8 cellular contexts compared by ENCODE assay signal in the genomic region with DNA sequence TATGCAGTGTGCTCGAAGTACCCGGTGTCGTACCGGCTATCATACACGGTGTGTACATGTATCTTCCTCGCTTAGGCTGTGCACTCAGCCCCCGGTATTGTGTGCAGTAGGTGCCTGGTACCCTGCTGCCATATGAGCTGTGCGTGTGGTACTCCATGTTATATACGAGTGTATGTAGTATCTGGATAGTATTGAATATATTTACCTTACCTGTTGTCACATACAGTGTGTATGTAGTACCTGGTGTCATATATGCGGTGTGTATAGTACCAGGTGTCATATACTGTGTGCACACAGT. TPM values are rescaled to one million over a fixed set of nuclear protein-coding genes. Genes with fewer than 3 reads are reported as not detected.
DNase-seq lines count a peak whose midpoint lies in the region; ATAC-seq lines count a peak whose summit lies in the region.

No MANE protein-coding gene starts in this region.

- no peaks in the 10 kb centered on the region for H3K27me3 Mint-ChIP-seq in central memory CD8-positive, alpha-beta T cell

- peaks cover 14% of the 10 kb centered on the region for H3K36me3 Mint-ChIP-seq in central memory CD8-positive, alpha-beta T cell (ENCODE audit: insufficient read depth)

- peaks cover 39% of the 10 kb centered on the region for H3K4me1 Mint-ChIP-seq in central memory CD8-positive, alpha-beta T cell

- H3K27ac Mint-ChIP-seq in central memory CD8-positive, alpha-beta T cell (ENCODE audit: low read depth) = peak overlapping the region; percentile 65

- 32% methylated on average over 10 of the region's 10 CpGs for WGBS in HUES64

- H3K27me3 ChIP-seq in HUES64 (ENCODE audit: insufficient read depth, low read length) (peaks cover 25% of the 10 kb centered on the region), mucosa of stomach (ENCODE audit: control insufficient read depth, insufficient read depth, low read length) (no peaks in the 10 kb centered on the region)

- ATAC-seq in central memory CD8-positive, alpha-beta T cell (replicated peaks; ENCODE audit: extremely low read depth, poor library complexity, severe bottlenecking) = no peak
- no peak for ATAC-seq in activated CD4-positive, CD25-positive, alpha-beta regulatory T cell treated with anti-CD3 and anti-CD28 coated beads, Interleukin-2, amount 50 U/mL, for 24 hours

- H3K27ac ChIP-seq in HUES64 (ENCODE audit: low read depth, low read length) = no peak overlapping the region

- H3K36me3 ChIP-seq in HUES64 (ENCODE audit: insufficient read depth, low read length) (no peaks in the 10 kb centered on the region), mucosa of stomach (ENCODE audit: control insufficient read depth, insufficient read depth, low read length) (no peaks in the 10 kb centered on the region)

- H3K4me1 ChIP-seq in HUES64 (ENCODE audit: insufficient read depth, low read length) (peaks cover 23% of the 10 kb centered on the region), mucosa of stomach (ENCODE audit: control insufficient read depth, insufficient read depth, low read length) (peaks cover 20% of the 10 kb centered on the region)

- H3K9me3 Mint-ChIP-seq in central memory CD8-positive, alpha-beta T cell = no peaks in the 10 kb centered on the region

- H3K4me3 Mint-ChIP-seq in central memory CD8-positive, alpha-beta T cell = peak overlapping the region; percentile 83

- no peaks in the 10 kb centered on the region for H3K9me3 ChIP-seq in HUES64 (ENCODE audit: insufficient read depth, low read depth, low read length)
- H3K9me3 ChIP-seq in mucosa of stomach (ENCODE audit: control insufficient read depth, low read length) = no peaks in the 10 kb centered on the region

- H3K9ac ChIP-seq in HUES64 (ENCODE audit: low read depth, low read length) = peak overlapping the region; percentile 96; the same call in 1 of the 2 replicates
- peak overlapping the region; percentile 89 for H3K9ac ChIP-seq in mucosa of stomach (ENCODE audit: low read length)

- H3K4me3 ChIP-seq in HUES64 (ENCODE audit: low read length) (peak overlapping the region; percentile 73), mucosa of stomach (ENCODE audit: low read length) (peak overlapping the region; percentile 47)

- DNase-seq in NCI-H146 treated with DMSO at 0.1 percent for 48 hours (lab: John Stamatoyannopoulos, UW; ENCODE audit: unreplicated experiment) (peak; percentile 62), NCI-H146 (lab: John Stamatoyannopoulos, UW) (no peak), OCI-M1 (lab: John Stamatoyannopoulos, UW) (no peak)
- no peak for DNase-seq in central memory CD8-positive, alpha-beta T cell (ENCODE audit: low spot score in 2 of 2)
- no peak for DNase-seq in effector CD8-positive, alpha-beta T cell (lab: John Stamatoyannopoulos, UW)

RNA-seq across cellular contexts. Expression of gene ZMYND11, which starts 1.2 kb away (rescaled TPM):
- polyA plus RNA-seq in HUES64 (2013, experiment 1 of 2) = 20.4 TPM
- 20.0 TPM for polyA plus RNA-seq in HUES64 (2013, experiment 2 of 2)
